21 cellular contexts compared by ENCODE assay signal in the genomic region with DNA sequence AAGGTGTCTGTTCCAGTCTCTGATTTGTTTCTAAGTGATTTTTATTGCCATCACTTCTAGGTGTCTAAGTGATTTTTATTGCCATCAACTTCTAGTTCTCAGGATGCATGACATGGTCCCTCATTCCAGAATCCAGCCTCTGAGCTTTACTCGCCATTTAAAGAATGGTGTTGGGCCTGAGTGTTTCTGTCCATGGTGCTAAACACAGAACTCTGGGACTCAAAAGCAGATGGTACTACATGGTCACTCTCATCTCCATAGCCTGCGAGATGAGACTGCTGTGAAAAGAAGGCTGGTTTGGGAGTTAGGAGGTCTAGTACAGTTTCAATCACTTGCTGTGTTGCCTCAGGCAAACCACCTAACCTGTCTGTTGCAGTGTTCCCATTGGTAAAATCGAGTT.
A peak's percentile ranks its signal among the peaks of the same experiment; 100 is the strongest.
DNase-seq lines count a peak whose midpoint lies in the region; ATAC-seq, FAIRE-seq and TF ChIP-seq lines count a peak whose summit lies in the region.
"Had no signal": no experiment of that assay in that cellular context is flagged by ENCODE, and none has a peak within 500 bp of the region (broad histone marks: within the 10 kb centered on the region; RNA-seq: fewer than 3 reads in every experiment).

No MANE protein-coding gene starts in this region.

- H3K36me3 ChIP-seq in mammary epithelial cell (ENCODE audit: insufficient read depth, low read length) (no peaks in the 10 kb centered on the region), hepatocyte (replicated peaks; ENCODE audit: insufficient read depth, low read depth) (no peaks in the 10 kb centered on the region), PC-3 (ENCODE audit: low read depth, low read length) (no peaks in the 10 kb centered on the region), mucosa of descending colon (ENCODE audit: low read depth) (no peaks in the 10 kb centered on the region)
- H3K36me3 ChIP-seq: lower lobe of right lung, upper lobe of right lung had no signal

- H3K4me2 ChIP-seq in mammary epithelial cell (ENCODE audit: insufficient read depth, low read depth, low read length) (no peak overlapping the region), hepatocyte (no peak overlapping the region), PC-3 (ENCODE audit: low read length) (no peak overlapping the region)

- POLR2A ChIA-PET in PC-3 (lab: Charles Lee; ENCODE audit: unreplicated experiment), result no interaction called here

- WGBS in mammary epithelial cell (ENCODE audit: low coverage, missing lambda C conversion rate), result 18% methylated on average over 3 of the region's 3 CpGs
- 27% methylated on average over 3 of the region's 3 CpGs for WGBS in hepatocyte (ENCODE audit: low lambda C conversion rate, missing lambda C conversion rate)

- no peaks in the 10 kb centered on the region for H3K9me2 ChIP-seq in hepatocyte (replicated peaks; ENCODE audit: insufficient read depth)
- H3K9me2 ChIP-seq in PC-3 (replicated peaks; ENCODE audit: low read length), result no peaks in the 10 kb centered on the region

- intact Hi-C loops in mammary epithelial cell (cut with micrococcal nuclease) (no loop called here), PC-3 (cut with micrococcal nuclease) (no loop called here), mucosa of descending colon (cut with DNase I, micrococcal nuclease) (no loop called here)

- CTCF ChIA-PET in mammary epithelial cell (lab: Charles Lee; ENCODE audit: low non-redundant PET) (no interaction called here), PC-3 (lab: Charles Lee) (no interaction called here)

- H3K79me2 ChIP-seq in mammary epithelial cell (ENCODE audit: insufficient read depth, low read length) (no peaks in the 10 kb centered on the region), hepatocyte (no peaks in the 10 kb centered on the region), PC-3 (ENCODE audit: low read length) (no peaks in the 10 kb centered on the region)

- TF ChIP-seq CTCF in mammary epithelial cell (conservative IDR thresholded peaks at IDR 0.05 in 1 of 2, IDR thresholded peaks at IDR 0.05 in 1 of 2; ENCODE audit: extremely low read depth in 1 of 2, insufficient read depth in 1 of 2, low read depth in 1 of 2, low read length in 2 of 2) (no peak), hepatocyte (IDR thresholded peaks at IDR 0.05; ENCODE audit: poor library complexity) (no peak), PC-3 (conservative IDR thresholded peaks at IDR 0.05; ENCODE audit: low read depth, low read length) (no peak), mucosa of descending colon (IDR thresholded peaks at IDR 0.05) (no peak)

- H4K20me1 ChIP-seq in mammary epithelial cell (ENCODE audit: insufficient read depth, low read length) (no peaks in the 10 kb centered on the region), hepatocyte (ENCODE audit: insufficient read depth, poor library complexity, severe bottlenecking) (no peaks in the 10 kb centered on the region), PC-3 (ENCODE audit: low read length) (no peaks in the 10 kb centered on the region)

- BruUV-seq in mammary epithelial cell (replicated peaks; lab: Mats Ljungman, UMichigan) (no TSS peak), PC-3 (replicated peaks; lab: Mats Ljungman, UMichigan) (no TSS peak)

- H3K27me3 ChIP-seq in mammary epithelial cell (ENCODE audit: insufficient read depth, low read length) (peaks cover 2% of the 10 kb centered on the region), hepatocyte (no peaks in the 10 kb centered on the region), PC-3 (ENCODE audit: low read length) (no peaks in the 10 kb centered on the region)
- H3K27me3 ChIP-seq: upper lobe of right lung had no signal

- no peak for FAIRE-seq in H54 (lab: Jason Lieb, UNC)

- H3K27ac ChIP-seq in mammary epithelial cell (ENCODE audit: insufficient read depth, low read depth, low read length), result no peak overlapping the region
- no peak overlapping the region for H3K27ac ChIP-seq in hepatocyte
- H3K27ac ChIP-seq in PC-3 (ENCODE audit: low read length), result no peak overlapping the region
- H3K27ac ChIP-seq: lower lobe of right lung, upper lobe of right lung had no signal

- dilution Hi-C loops in mammary epithelial cell (cut with HindIII; ENCODE audit: low sequenced_read_pairs), result no loop called here

- H3F3A ChIP-seq in PC-3 (ENCODE audit: low read length, unreplicated experiment), result no peaks in the 10 kb centered on the region

- H3K9me3 ChIP-seq in mammary epithelial cell (replicated peaks; ENCODE audit: insufficient read depth, low read length) (peaks cover 7% of the 10 kb centered on the region), hepatocyte (ENCODE audit: low read depth) (no peaks in the 10 kb centered on the region), PC-3 (ENCODE audit: low read length) (no peaks in the 10 kb centered on the region; the same call in 1 of the 2 replicates), mucosa of descending colon (no peaks in the 10 kb centered on the region)
- H3K9me3 ChIP-seq: lower lobe of right lung, upper lobe of right lung had no signal

- peak; percentile 35 to 41 for DNase-seq in T47D (ENCODE audit: low read depth in 1 of 2, low spot score in 1 of 2)
- no peak for DNase-seq in mammary epithelial cell
- DNase-seq in astrocyte of the hippocampus (ENCODE audit: low read depth, low spot score), result peak; percentile 57
- DNase-seq in hepatocyte (ENCODE audit: low spot score), result peak; percentile 43
- DNase-seq in stromal cell of bone marrow (ENCODE audit: low read depth), result peak; percentile 5
- DNase-seq in PC-3, result no peak
- DNase-seq in H54 (ENCODE audit: insufficient read length, low spot score), result no peak
- DNase-seq in mucosa of descending colon, result no peak
- DNase-seq: activated effector memory CD4-positive, alpha-beta T cell treated with Interleukin-2 at 50 U/mL for 16 hours; amniotic stem cell; CD4-positive, alpha-beta memory T cell; DND-41; hypothalamus; lower lobe of right lung; naive thymus-derived CD4-positive, alpha-beta T cell; NCI-H146; NCI-H2227 treated with DMSO at 0.1 percent for 48 hours; T-helper 17 cell; upper lobe of right lung had no signal

- no peak for TF ChIP-seq POLR2A in H54 (IDR thresholded peaks at IDR 0.05; ENCODE audit: low read depth, low read length)

- H2AFZ ChIP-seq in mammary epithelial cell (ENCODE audit: low read depth, low read length), result no peak overlapping the region
- no peak overlapping the region for H2AFZ ChIP-seq in hepatocyte
- H2AFZ ChIP-seq in PC-3 (ENCODE audit: low read length), result no peak overlapping the region

- no peak overlapping the region for H3K9ac ChIP-seq in mammary epithelial cell (ENCODE audit: insufficient read depth, low read length)
- no peak overlapping the region for H3K9ac ChIP-seq in PC-3 (ENCODE audit: low read length)

- in situ Hi-C loops in T47D (cut with HindIII; ENCODE audit: low pct_unique_long_range_greater_than_20kb, low sequenced_read_pairs) (no loop called here), mammary epithelial cell (cut with MboI; ENCODE audit: low sequenced_read_pairs in 2 of 2) (no loop called here)

- H3K4me3 ChIP-seq in mammary epithelial cell (replicated peaks in 1 of 3; ENCODE audit: insufficient read depth in 1 of 3, low read depth in 2 of 3, low read length in 3 of 3) (no peak overlapping the region), hepatocyte (no peak overlapping the region), PC-3 (ENCODE audit: low read length) (no peak overlapping the region), mucosa of descending colon (no peak overlapping the region)
- H3K4me3 ChIP-seq: lower lobe of right lung, upper lobe of right lung had no signal

- H3K4me1 ChIP-seq in mammary epithelial cell (ENCODE audit: insufficient read depth, low read length) (no peaks in the 10 kb centered on the region), hepatocyte (ENCODE audit: insufficient read depth) (no peaks in the 10 kb centered on the region), PC-3 (ENCODE audit: insufficient read depth, low read length) (no peaks in the 10 kb centered on the region), mucosa of descending colon (ENCODE audit: low read depth) (no peaks in the 10 kb centered on the region)
- H3K4me1 ChIP-seq: lower lobe of right lung, upper lobe of right lung had no signal

- ATAC-seq in PC-3 (no peak), mucosa of descending colon (no peak)
- ATAC-seq: activated CD4-positive, CD25-positive, alpha-beta regulatory T cell treated with anti-CD3 and anti-CD28 coated beads, Interleukin-2, amount 50 U/mL, for 24 hours; lower lobe of right lung; naive thymus-derived CD4-positive, alpha-beta T cell; Right ventricle myocardium inferior; T-helper 17 cell; upper lobe of right lung had no signal

Comparison
In these comparisons a context has a peak if more than half of its experiments do, and no peak if none do; other contexts are left out.
1. DNase-seq: peak in T47D (2 of 2), astrocyte of the hippocampus (single experiment), hepatocyte (single experiment) and stromal cell of bone marrow (single experiment); none in mammary epithelial cell (single experiment), PC-3 (single experiment), H54 (single experiment) and mucosa of descending colon (0 of 3).